Comparison of ENCODE assay signal across 8 cellular contexts in the genomic region with DNA sequence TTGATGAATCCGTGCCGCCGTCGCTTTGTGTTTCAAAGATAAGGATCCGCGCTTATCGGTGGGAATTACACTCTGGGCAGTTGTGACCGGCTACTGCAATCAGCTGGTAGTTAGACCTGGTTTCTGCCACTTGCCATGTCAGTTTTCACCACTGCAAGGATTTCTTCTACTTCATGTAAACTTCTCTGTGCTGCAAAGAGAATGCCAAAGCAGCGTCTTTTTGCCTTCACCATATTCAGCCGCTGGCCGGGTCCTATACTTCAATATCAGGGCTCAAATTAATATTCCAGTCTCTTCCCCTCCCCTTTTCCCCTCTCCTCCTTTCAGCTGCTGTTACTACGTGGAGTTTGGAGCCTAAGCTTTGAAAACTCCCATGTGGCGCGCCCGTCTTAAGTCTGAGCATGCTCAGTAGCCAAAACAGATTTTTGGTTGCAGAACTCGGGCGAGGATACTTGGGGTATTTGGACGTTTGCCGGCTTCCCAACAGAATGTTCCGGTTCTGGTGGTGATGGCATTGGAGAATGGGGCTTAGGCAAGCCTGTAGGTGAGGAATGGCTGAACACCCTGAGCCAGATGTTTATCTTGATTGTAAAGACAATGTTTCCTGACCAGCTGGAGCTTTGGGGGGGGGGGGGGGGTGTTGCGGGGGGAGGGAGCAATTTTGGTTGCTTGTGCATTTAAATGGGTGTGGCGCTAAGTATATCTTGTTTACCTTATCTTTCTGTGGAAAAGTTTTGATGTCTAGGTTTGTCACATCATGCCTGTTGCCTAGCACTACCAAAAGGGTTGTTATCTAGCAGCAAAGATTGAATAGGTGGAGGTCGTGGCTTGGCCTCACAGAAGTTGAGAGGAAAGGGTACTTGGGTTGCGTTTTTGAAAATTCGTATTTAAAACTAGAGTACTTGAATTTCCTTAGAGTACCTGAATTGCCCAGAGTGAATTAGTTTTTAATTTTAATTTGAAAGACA. TPM values are rescaled to one million over a fixed set of nuclear protein-coding genes. Genes with fewer than 3 reads are reported as not detected.
DNase-seq lines count a peak whose midpoint lies in the region; ATAC-seq, FAIRE-seq and TF ChIP-seq lines count a peak whose summit lies in the region.

No MANE protein-coding gene starts in this region.

- no peaks in the 10 kb centered on the region for H3K9me2 ChIP-seq in PC-3 (replicated peaks; ENCODE audit: low read length)

- H3K9me3 ChIP-seq in A549: no peaks in the 10 kb centered on the region
- H3K9me3 ChIP-seq in PC-3 (ENCODE audit: low read length): no peaks in the 10 kb centered on the region
- no peaks in the 10 kb centered on the region for H3K9me3 ChIP-seq in iPS-18a (ENCODE audit: control insufficient read depth, low read depth, low read length)

- ATAC-seq in A549 (peak; percentile 37 to 56; a peak in 4 of 6 replicates), HG03108 (IDR thresholded peaks at IDR 0.05; ENCODE audit: unreplicated experiment) (peak; percentile 15), PC-3 (peak; percentile 42), sciatic nerve (peak; percentile 25)
- no peak for ATAC-seq in activated CD4-positive, CD25-positive, alpha-beta regulatory T cell treated with anti-CD3 and anti-CD28 coated beads, Interleukin-2, amount 50 U/mL, for 24 hours

- H3K4me2 ChIP-seq in A549: peak overlapping the region; percentile 94
- H3K4me2 ChIP-seq in PC-3 (ENCODE audit: low read length): peak overlapping the region; percentile 89

- no peak for TF ChIP-seq RAD21 in A549 (conservative IDR thresholded peaks at IDR 0.05 in 1 of 2, IDR thresholded peaks at IDR 0.05 in 1 of 2)

- no peak for TF ChIP-seq POLR2A in A549 (IDR thresholded peaks at IDR 0.05; ENCODE audit: low read length)

- no peaks in the 10 kb centered on the region for H3F3A ChIP-seq in PC-3 (ENCODE audit: low read length, unreplicated experiment)

- H3K27ac ChIP-seq in A549: peak overlapping the region; percentile 96 to 97
- H3K27ac ChIP-seq in PC-3 (ENCODE audit: low read length): peak overlapping the region; percentile 57
- peak overlapping the region; percentile 44 for H3K27ac ChIP-seq in iPS-18a (ENCODE audit: low read length)

- H3K36me3 ChIP-seq in GM06990 (ENCODE audit: control insufficient read depth, insufficient read depth, low read length) (no peaks in the 10 kb centered on the region), PC-3 (ENCODE audit: low read depth, low read length) (no peaks in the 10 kb centered on the region; the same call in 1 of the 2 replicates), iPS-18a (ENCODE audit: control insufficient read depth, low read depth, low read length) (no peaks in the 10 kb centered on the region)

- BruUV-seq in PC-3 (replicated peaks; lab: Mats Ljungman, UMichigan): TSS peak; percentile 71

- CTCF ChIA-PET in A549 (lab: Yijun Ruan, JAX): interaction anchor here (0.5 to 2.4 kb wide), 3 partner anchors 11 to 76 kb away, joined by 3 to 9 read pairs (median 7); no protein-coding TSS in a partner anchor
- CTCF ChIA-PET in PC-3 (lab: Charles Lee): no interaction called here

- intact Hi-C loops in PC-3 (cut with micrococcal nuclease) (loop anchor here (2.0 kb wide), 1 partner anchor 27 kb away; no protein-coding TSS in a partner anchor), sciatic nerve (cut with DNase I) (no loop called here)

- DNase-seq in A549 (ENCODE audit: low read depth in 1 of 2, low spot score in 1 of 2): peak; percentile 27 to 55
- DNase-seq in GM06990 (ENCODE audit: extremely low read depth, insufficient read length): peak; percentile 17
- peak; percentile 51 for DNase-seq in PC-3
- peak; percentile 37 to 51 for DNase-seq in T47D (ENCODE audit: low read depth in 1 of 2, low spot score in 1 of 2)
- DNase-seq in sciatic nerve (ENCODE audit: low spot score): peak; percentile 62

- H3K27me3 ChIP-seq in GM06990 (replicated peaks; ENCODE audit: control insufficient read depth, insufficient read depth, low read length) (no peaks in the 10 kb centered on the region), PC-3 (ENCODE audit: low read length) (no peaks in the 10 kb centered on the region), iPS-18a (ENCODE audit: control insufficient read depth, insufficient read depth, low read length) (no peaks in the 10 kb centered on the region)

- POLR2A ChIA-PET in A549 (lab: Yijun Ruan, JAX): interaction anchor here (0.6 to 1.6 kb wide), 5 partner anchors 8 to 219 kb away, joined by 3 to 5 read pairs (median 3); no protein-coding TSS in a partner anchor
- POLR2A ChIA-PET in PC-3 (lab: Charles Lee; ENCODE audit: unreplicated experiment): no interaction called here

- peak overlapping the region; percentile 93 for H3K4me3 ChIP-seq in A549
- peak overlapping the region; percentile 75 for H3K4me3 ChIP-seq in GM06990 (replicated peaks; ENCODE audit: low read depth, low read length)
- peak overlapping the region; percentile 81 for H3K4me3 ChIP-seq in PC-3 (ENCODE audit: low read length)
- H3K4me3 ChIP-seq in iPS-18a (ENCODE audit: low read length): peak overlapping the region; percentile 94

- H3K9ac ChIP-seq in PC-3 (ENCODE audit: low read length) (peak overlapping the region; percentile 93), iPS-18a (ENCODE audit: low read length) (peak overlapping the region; percentile 85)

- H3K79me2 ChIP-seq in PC-3 (ENCODE audit: low read length): peaks cover 60% of the 10 kb centered on the region

- TF ChIP-seq CTCF in A549 (IDR thresholded peaks at IDR 0.05) (no peak), GM06990 (IDR thresholded peaks at IDR 0.05; ENCODE audit: insufficient read depth, low read length, poor library complexity, severe bottlenecking) (no peak), PC-3 (conservative IDR thresholded peaks at IDR 0.05; ENCODE audit: low read depth, low read length) (no peak)

- FAIRE-seq in A549 (lab: Jason Lieb, UNC): no peak

- H3K4me1 ChIP-seq in A549 (peaks cover 20% of the 10 kb centered on the region), PC-3 (ENCODE audit: insufficient read depth, low read length) (peaks cover 29% of the 10 kb centered on the region), iPS-18a (ENCODE audit: control insufficient read depth, low read depth, low read length) (peaks cover 11% of the 10 kb centered on the region)

- TF ChIP-seq EP300 in A549 (IDR thresholded peaks at IDR 0.05): no peak

- peaks cover 35% of the 10 kb centered on the region for H4K20me1 ChIP-seq in PC-3 (ENCODE audit: low read length)

- peak overlapping the region; percentile 77 for H2AFZ ChIP-seq in PC-3 (ENCODE audit: low read length)

- WGBS in A549 (ENCODE audit: missing lambda C conversion rate): 3% methylated on average over 21 of the region's 25 CpGs

- in situ Hi-C loops in T47D (cut with HindIII; ENCODE audit: low pct_unique_long_range_greater_than_20kb, low sequenced_read_pairs): no loop called here

TF ChIP-seq in A549, 52 proteins besides CTCF, POLR2A, EP300 and RAD21:
- TF ChIP-seq, protein P1, sequence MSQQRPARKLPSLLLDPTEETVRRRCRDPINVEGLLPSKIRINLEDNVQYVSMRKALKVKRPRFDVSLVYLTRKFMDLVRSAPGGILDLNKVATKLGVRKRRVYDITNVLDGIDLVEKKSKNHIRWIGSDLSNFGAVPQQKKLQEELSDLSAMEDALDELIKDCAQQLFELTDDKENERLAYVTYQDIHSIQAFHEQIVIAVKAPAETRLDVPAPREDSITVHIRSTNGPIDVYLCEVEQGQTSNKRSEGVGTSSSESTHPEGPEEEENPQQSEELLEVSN (IDR thresholded peaks at IDR 0.05; ENCODE audit: borderline replicate concordance, low read depth): no peak
- TF ChIP-seq PHF8 (IDR thresholded peaks at IDR 0.05; ENCODE audit: borderline replicate concordance, low read depth) (no peak), EHF (CRISPR knock-in tag; IDR thresholded peaks at IDR 0.05) (no peak), HOXB13 (CRISPR knock-in tag; IDR thresholded peaks at IDR 0.05; ENCODE audit: low read depth) (no peak), SREBF2 (IDR thresholded peaks at IDR 0.05) (no peak), RARB (CRISPR knock-in tag; IDR thresholded peaks at IDR 0.05) (no peak), HOXB5 (CRISPR knock-in tag; IDR thresholded peaks at IDR 0.05) (no peak)

RNA-seq across cellular contexts. Expression of a gene that starts 1.1 kb away (rescaled TPM):
- polyA plus RNA-seq in A549 (2011; rRNA removed) (69.9 and 101 TPM in 2 replicates), A549 (2017; fragmentation: RNase III; extraction: RNeasy Plus Mini Kit Qiagen cat#74134 plus additional on column Dnase treatment) (17.1 to 19.5 TPM (median 18.5 TPM) in 3 replicates)
- polyA plus RNA-seq in A549 (2012; cell fraction: cytosol; rRNA removed): 14.9 TPM in 2 replicates
- 8.0 and 9.2 TPM in 2 replicates for polyA plus RNA-seq in A549 (2012; cell fraction: nucleus; rRNA removed)
- 76.1 and 95.2 TPM in 2 replicates for polyA minus RNA-seq in A549 (2011; rRNA and poly(A)+ RNA removed)
- total RNA-seq in PC-3 (2014; rRNA removed) (19.8 and 28.5 TPM in 2 replicates), sciatic nerve (114 TPM)

RNA-seq across cellular contexts. Expression of a gene that starts 59.3 kb away (rescaled TPM):
- polyA plus RNA-seq in A549 (2011; rRNA removed): not detected in 2 replicates
- not detected in 2 replicates for polyA plus RNA-seq in A549 (2012; cell fraction: cytosol; rRNA removed)
- not detected in 2 replicates for polyA plus RNA-seq in A549 (2012; cell fraction: nucleus; rRNA removed)
- polyA plus RNA-seq in A549 (2017; fragmentation: RNase III; extraction: RNeasy Plus Mini Kit Qiagen cat#74134 plus additional on column Dnase treatment): not detected in 3 replicates
- not detected in 2 replicates for polyA minus RNA-seq in A549 (2011; rRNA and poly(A)+ RNA removed)
- not detected in 2 replicates for total RNA-seq in PC-3 (2014; rRNA removed)
- total RNA-seq in sciatic nerve: not detected

Comparison
In these comparisons a context has a peak if more than half of its experiments do, and no peak if none do; other contexts are left out.
1. ATAC-seq: peak in A549 (2 of 2), HG03108 (single experiment), PC-3 (single experiment) and sciatic nerve (single experiment); none in activated CD4-positive, CD25-positive, alpha-beta regulatory T cell treated with anti-CD3 and anti-CD28 coated beads, Interleukin-2, amount 50 U/mL, for 24 hours (0 of 2).
2. H3K27ac ChIP-seq: peak in every context shown above with its lines; median percentile 96 in A549; 57 in PC-3; 44 in iPS-18a.
3. Peak in every context shown above with its lines, with median percentiles within 50 percentile points of each other: DNase-seq and H3K4me3 ChIP-seq.